ENCODE assay signal across 1 cellular context in genomic region chr4:51868449-51868847, GRCh38.
TF ChIP-seq lines count a peak whose summit lies in the region.

No MANE protein-coding gene starts in this region.

TF ChIP-seq in SK-N-SH treated with all-trans-retinoic acid at 6 μM for 48 hours, 23 proteins besides CTCF, POLR2A, EP300 and RAD21 (continued from another document):
- TF ChIP-seq, protein P1, sequence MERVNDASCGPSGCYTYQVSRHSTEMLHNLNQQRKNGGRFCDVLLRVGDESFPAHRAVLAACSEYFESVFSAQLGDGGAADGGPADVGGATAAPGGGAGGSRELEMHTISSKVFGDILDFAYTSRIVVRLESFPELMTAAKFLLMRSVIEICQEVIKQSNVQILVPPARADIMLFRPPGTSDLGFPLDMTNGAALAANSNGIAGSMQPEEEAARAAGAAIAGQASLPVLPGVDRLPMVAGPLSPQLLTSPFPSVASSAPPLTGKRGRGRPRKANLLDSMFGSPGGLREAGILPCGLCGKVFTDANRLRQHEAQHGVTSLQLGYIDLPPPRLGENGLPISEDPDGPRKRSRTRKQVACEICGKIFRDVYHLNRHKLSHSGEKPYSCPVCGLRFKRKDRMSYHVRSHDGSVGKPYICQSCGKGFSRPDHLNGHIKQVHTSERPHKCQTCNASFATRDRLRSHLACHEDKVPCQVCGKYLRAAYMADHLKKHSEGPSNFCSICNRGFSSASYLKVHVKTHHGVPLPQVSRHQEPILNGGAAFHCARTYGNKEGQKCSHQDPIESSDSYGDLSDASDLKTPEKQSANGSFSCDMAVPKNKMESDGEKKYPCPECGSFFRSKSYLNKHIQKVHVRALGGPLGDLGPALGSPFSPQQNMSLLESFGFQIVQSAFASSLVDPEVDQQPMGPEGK (CRISPR knock-in tag; IDR thresholded peaks at IDR 0.05; ENCODE audit: borderline replicate concordance), result no peak
- no peak for TF ChIP-seq ISL1 (CRISPR knock-in tag; IDR thresholded peaks at IDR 0.05)
